ENCODE assay signal across 8 cellular contexts in the genomic region with DNA sequence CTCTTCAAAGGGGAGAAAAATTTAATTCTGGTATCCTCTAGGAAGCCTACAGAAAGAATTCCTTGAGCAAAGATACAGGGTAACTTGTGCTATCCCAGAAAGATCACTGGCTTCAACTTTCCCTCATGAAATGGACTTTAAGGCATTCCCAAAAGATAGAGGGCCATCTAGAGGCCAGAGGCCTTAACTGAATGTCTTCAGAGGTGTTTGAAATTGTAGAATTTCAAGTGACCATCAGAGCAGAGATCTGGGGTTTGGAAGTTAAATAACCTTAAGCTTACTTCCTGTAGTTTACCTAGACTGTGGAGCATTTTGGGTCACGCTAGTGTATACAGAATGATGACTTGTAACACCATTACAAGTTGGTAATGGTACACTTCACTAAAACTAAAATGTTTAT.
DNase-seq lines count a peak whose midpoint lies in the region; ATAC-seq, FAIRE-seq and TF ChIP-seq lines count a peak whose summit lies in the region.
"Not testable (repeated sequence)": the region's sequence is repeated elsewhere in the genome, so short reads cannot be mapped to it uniquely, and the experiment has no call there.

No MANE protein-coding gene starts in this region.

- not testable (repeated sequence) for H3K27me3 ChIP-seq in Panc1 (ENCODE audit: control insufficient read depth, insufficient read depth, low read length); gastrocnemius medialis

- not testable (repeated sequence) for H3K9me3 ChIP-seq in Panc1 (ENCODE audit: control insufficient read depth, insufficient read depth, low read depth, low read length); gastrocnemius medialis

- POLR2A ChIA-PET in Panc1 (lab: Charles Lee); WTC11 (lab: Charles Lee): not testable (repeated sequence)

- not testable (repeated sequence) for H3K4me1 ChIP-seq in Panc1 (ENCODE audit: control insufficient read depth, insufficient read depth, low read length); gastrocnemius medialis

- ATAC-seq in HG02610 (IDR thresholded peaks at IDR 0.05; ENCODE audit: unreplicated experiment) (peak; percentile 41), Panc1 (peak; percentile 74; the same call in 1 of the 2 replicates), WTC11 (peak; percentile 93), left lobe of liver (peak; percentile 83), gastrocnemius medialis (peak; percentile 44 to 63)

- H3K4me1 Mint-ChIP-seq in WTC11, result peaks cover 13% of the 10 kb centered on the region

- FAIRE-seq in GM12891 (lab: Jason Lieb, UNC), result peak; percentile 85

- peaks cover 13% of the 10 kb centered on the region; the same call in 1 of the 2 replicates for H3K9me3 Mint-ChIP-seq in WTC11

- not testable (repeated sequence) for TF ChIP-seq POLR2A in GM12891 (IDR thresholded peaks at IDR 0.05; ENCODE audit: low read depth, low read length); gastrocnemius medialis (IDR thresholded peaks at IDR 0.05)

- peak; percentile 45 for TF ChIP-seq CTCF in 22Rv1 (IDR thresholded peaks at IDR 0.05)
- TF ChIP-seq CTCF in Panc1 (IDR thresholded peaks at IDR 0.05), result peak; percentile 19; the same call in 1 of the 2 replicates
- not testable (repeated sequence) for TF ChIP-seq CTCF in WTC11 (IDR thresholded peaks at IDR 0.05); gastrocnemius medialis (IDR thresholded peaks at IDR 0.05 in 4 of 5, conservative IDR thresholded peaks at IDR 0.05 in 1 of 5)
- peak; percentile 25 for TF ChIP-seq CTCF in epithelial cell of proximal tubule (conservative IDR thresholded peaks at IDR 0.05; ENCODE audit: low read depth, low read length)

- not testable (repeated sequence) for DNase-seq in GM12891 (ENCODE audit: insufficient read length, low spot score); Panc1 (ENCODE audit: low read depth, low spot score); WTC11 (ENCODE audit: low spot score); epithelial cell of proximal tubule (ENCODE audit: low read depth); left lobe of liver (ENCODE audit: low spot score); gastrocnemius medialis

- not testable (repeated sequence) for H3K36me3 ChIP-seq in Panc1 (ENCODE audit: control insufficient read depth, insufficient read depth, low read length); gastrocnemius medialis

- H3K27ac Mint-ChIP-seq in WTC11, result not testable (repeated sequence)

- CTCF ChIA-PET in Panc1 (lab: Charles Lee), result interaction anchor here (0.8 kb wide), 1 partner anchor 15 kb away, joined by 3 read pairs; no protein-coding TSS in a partner anchor
- CTCF ChIA-PET in WTC11 (lab: Charles Lee), result interaction anchor here (1.2 to 2.5 kb wide), 2 partner anchors 14 to 19 kb away, joined by 3 to 9 read pairs; no protein-coding TSS in a partner anchor

- H3K4me3 ChIP-seq in Panc1 (ENCODE audit: low read depth in 2 of 2, low read length in 2 of 2); epithelial cell of proximal tubule (ENCODE audit: low read depth, low read length); gastrocnemius medialis: not testable (repeated sequence)

- intact Hi-C loops in Panc1 (cut with micrococcal nuclease; ENCODE audit: unreplicated experiment); gastrocnemius medialis (cut with DNase I; ENCODE audit: low total_unique reads): not testable (repeated sequence)

- BruUV-seq in Panc1 (replicated peaks; lab: Mats Ljungman, UMichigan), result not testable (repeated sequence)

- not testable (repeated sequence) for H3K27ac ChIP-seq in 22Rv1; Panc1 (ENCODE audit: low read length); gastrocnemius medialis

- in situ Hi-C loops in Panc1 (cut with HindIII; ENCODE audit: low pct_unique_long_range_greater_than_20kb, low sequenced_read_pairs); gastrocnemius medialis (cut with MboI; ENCODE audit: low sequenced_read_pairs in 4 of 4): not testable (repeated sequence)

- not testable (repeated sequence) for H3K36me3 Mint-ChIP-seq in WTC11

- H3K27me3 Mint-ChIP-seq in WTC11 (ENCODE audit: low read depth), result peaks cover 45% of the 10 kb centered on the region

- not testable (repeated sequence) for H3K4me3 Mint-ChIP-seq in WTC11

Comparison
In these comparisons a context has a peak if more than half of its experiments do, and no peak if none do; other contexts are left out.
1. ATAC-seq: peak in every context shown above with its lines; median percentile 93 in WTC11; 83 in left lobe of liver; 74 in Panc1; 54 in gastrocnemius medialis; 41 in HG02610.